In the genomic region with DNA sequence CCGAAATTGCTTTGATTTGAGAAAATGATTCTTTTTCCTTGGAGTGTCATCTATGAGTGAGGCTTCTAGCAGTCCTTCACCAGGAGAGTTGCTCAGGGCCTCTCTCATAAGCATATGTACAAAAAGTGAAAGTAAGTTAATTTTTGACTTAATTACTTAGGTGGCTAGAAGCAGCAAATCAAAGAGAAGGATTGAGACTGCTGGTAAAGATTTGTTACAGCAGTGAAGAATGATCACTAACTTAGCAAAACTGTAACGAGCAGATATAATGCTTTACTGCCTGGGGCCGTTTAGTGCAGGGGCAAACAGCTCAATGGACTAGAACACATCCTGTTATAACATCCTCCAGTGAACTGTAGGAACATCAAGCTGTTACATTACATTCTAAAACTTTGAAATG, we compare ENCODE assay signal across 20 cellular contexts.
DNase-seq lines count a peak whose midpoint lies in the region; ATAC-seq, FAIRE-seq and TF ChIP-seq lines count a peak whose summit lies in the region.
"Had no signal": no experiment of that assay in that cellular context is flagged by ENCODE, and none has a peak within 500 bp of the region (broad histone marks: within the 10 kb centered on the region; RNA-seq: fewer than 3 reads in every experiment).

No MANE protein-coding gene starts in this region.

- DNase-seq in GM18507 (ENCODE audit: extremely low spot score, insufficient read length, low read depth) (peak; percentile 22), GM20000 (ENCODE audit: low spot score) (peak; percentile 8), kidney tubule cell (ENCODE audit: low spot score) (peak; percentile 49), RKO (ENCODE audit: low spot score) (no peak), AG08395 (ENCODE audit: low spot score) (no peak)
- DNase-seq in effector CD4-positive, alpha-beta T cell: no peak
- no peak for DNase-seq in activated effector memory CD4-positive, alpha-beta T cell treated with Interleukin-2 at 50 U/mL for 16 hours
- DNase-seq: activated CD4-positive, alpha-beta T cell treated with anti-CD3 and anti-CD28 coated beads, Interleukin-2, amount 50 U/mL, for 48 hours; activated T-cell treated with anti-CD3 and anti-CD28 coated beads, Interleukin-2, amount 50 U/mL, for 4 hours; Caco-2; colonic mucosa; GF-D8; HFFc6; KBM-7; kidney glomerular epithelial cell; NCI-H1048; NCI-H2081; NCI-H510A; retina had no signal

- TF ChIP-seq CTCF in GM20000 (IDR thresholded peaks at IDR 0.05; ENCODE audit: extremely low read depth, missing control alignments): no peak

- peak; percentile 76 for ATAC-seq in HG03354 (IDR thresholded peaks at IDR 0.05; ENCODE audit: poor library complexity, severe bottlenecking, unreplicated experiment)
- ATAC-seq: activated T-cell treated with anti-CD3 and anti-CD28 coated beads, Interleukin-2, amount 50 U/mL, for 4 hours had no signal

- peak; percentile 89 for FAIRE-seq in GM18507 (lab: Jason Lieb, UNC)

Comparison
In these comparisons a context has a peak if more than half of its experiments do, and no peak if none do; other contexts are left out.
1. DNase-seq: peak in GM18507 (single experiment), GM20000 (single experiment) and kidney tubule cell (single experiment); none in effector CD4-positive, alpha-beta T cell (single experiment), RKO (single experiment), AG08395 (single experiment) and activated effector memory CD4-positive, alpha-beta T cell treated with Interleukin-2 at 50 U/mL for 16 hours (single experiment).